Comparison of ENCODE assay signal across 1 cellular context in genomic region chr12:54201001-54201794, GRCh38.
TF ChIP-seq lines count a peak whose summit lies in the region.

No MANE protein-coding gene starts in this region.

TF ChIP-seq in K562, 482 proteins besides CTCF, POLR2A, EP300 and RAD21 (continued from another document and continues in another):
- TF ChIP-seq, protein P1, sequence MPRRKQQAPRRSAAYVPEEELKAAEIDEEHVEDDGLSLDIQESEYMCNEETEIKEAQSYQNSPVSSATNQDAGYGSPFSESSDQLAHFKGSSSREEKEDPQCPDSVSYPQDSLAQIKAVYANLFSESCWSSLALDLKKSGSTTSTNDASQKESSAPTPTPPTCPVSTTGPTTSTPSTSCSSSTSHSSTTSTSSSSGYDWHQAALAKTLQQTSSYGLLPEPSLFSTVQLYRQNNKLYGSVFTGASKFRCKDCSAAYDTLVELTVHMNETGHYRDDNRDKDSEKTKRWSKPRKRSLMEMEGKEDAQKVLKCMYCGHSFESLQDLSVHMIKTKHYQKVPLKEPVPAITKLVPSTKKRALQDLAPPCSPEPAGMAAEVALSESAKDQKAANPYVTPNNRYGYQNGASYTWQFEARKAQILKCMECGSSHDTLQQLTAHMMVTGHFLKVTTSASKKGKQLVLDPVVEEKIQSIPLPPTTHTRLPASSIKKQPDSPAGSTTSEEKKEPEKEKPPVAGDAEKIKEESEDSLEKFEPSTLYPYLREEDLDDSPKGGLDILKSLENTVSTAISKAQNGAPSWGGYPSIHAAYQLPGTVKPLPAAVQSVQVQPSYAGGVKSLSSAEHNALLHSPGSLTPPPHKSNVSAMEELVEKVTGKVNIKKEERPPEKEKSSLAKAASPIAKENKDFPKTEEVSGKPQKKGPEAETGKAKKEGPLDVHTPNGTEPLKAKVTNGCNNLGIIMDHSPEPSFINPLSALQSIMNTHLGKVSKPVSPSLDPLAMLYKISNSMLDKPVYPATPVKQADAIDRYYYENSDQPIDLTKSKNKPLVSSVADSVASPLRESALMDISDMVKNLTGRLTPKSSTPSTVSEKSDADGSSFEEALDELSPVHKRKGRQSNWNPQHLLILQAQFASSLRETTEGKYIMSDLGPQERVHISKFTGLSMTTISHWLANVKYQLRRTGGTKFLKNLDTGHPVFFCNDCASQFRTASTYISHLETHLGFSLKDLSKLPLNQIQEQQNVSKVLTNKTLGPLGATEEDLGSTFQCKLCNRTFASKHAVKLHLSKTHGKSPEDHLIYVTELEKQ (CRISPR knock-in tag; IDR thresholded peaks at IDR 0.05) = no peak
- TF ChIP-seq GTF2A2 (tag; IDR thresholded peaks at IDR 0.05) (no peak), ZNF586 (CRISPR knock-in tag; conservative IDR thresholded peaks at IDR 0.05) (no peak), XRCC5 (IDR thresholded peaks at IDR 0.05; ENCODE audit: low read depth, low read length) (peak; percentile 80; the same call in 1 of the 2 replicates), FOS (IDR thresholded peaks at IDR 0.05; ENCODE audit: extremely low read depth, insufficient read length) (no peak), ZBTB7A (IDR thresholded peaks at IDR 0.05; ENCODE audit: borderline replicate concordance, control insufficient read depth, low read depth, low read length) (peak; percentile 63; the same call in 1 of the 2 replicates), POLR3G (IDR thresholded peaks at IDR 0.05; ENCODE audit: extremely low read depth, insufficient read length, insufficient replicate concordance) (no peak), PRMT5 (CRISPR knock-in tag; IDR thresholded peaks at IDR 0.05) (no peak), SMARCB1 (IDR thresholded peaks at IDR 0.05; ENCODE audit: insufficient read length, low read depth) (no peak), ADNP (tag; IDR thresholded peaks at IDR 0.05) (peak; percentile 69), CUX1 (CRISPR knock-in tag; IDR thresholded peaks at IDR 0.05) (no peak), DIDO1 (tag; IDR thresholded peaks at IDR 0.05; ENCODE audit: low read depth) (no peak), ZNF165 (CRISPR knock-in tag; IDR thresholded peaks at IDR 0.05; ENCODE audit: borderline replicate concordance) (no peak), ZNF134 (CRISPR knock-in tag; conservative IDR thresholded peaks at IDR 0.05) (no peak), SMC3 (conservative IDR thresholded peaks at IDR 0.05; ENCODE audit: insufficient read depth, low read depth, low read length) (peak; percentile 98), ZNF830 (CRISPR knock-in tag; IDR thresholded peaks at IDR 0.05) (no peak), ZNF518B (CRISPR knock-in tag; IDR thresholded peaks at IDR 0.05) (no peak), ZNF232 (CRISPR knock-in tag; IDR thresholded peaks at IDR 0.05) (no peak), CREB1 (IDR thresholded peaks at IDR 0.05) (no peak), CREB1 (CRISPR knock-in tag; IDR thresholded peaks at IDR 0.05) (no peak), MITF (IDR thresholded peaks at IDR 0.05) (no peak), MECOM (CRISPR knock-in tag; IDR thresholded peaks at IDR 0.05) (no peak), NONO (IDR thresholded peaks at IDR 0.05; ENCODE audit: low read depth in 2 of 2, low read length in 1 of 2) (no peak), ARNT (IDR thresholded peaks at IDR 0.05) (0 out of 4 replicates have a peak, but pooled peaks of 1 of the 2 experiments have one; percentile 32), SFPQ (IDR thresholded peaks at IDR 0.05; ENCODE audit: low read depth, low read length) (no peak), ERF (CRISPR knock-in tag; IDR thresholded peaks at IDR 0.05) (no peak), ZNF778 (CRISPR knock-in tag; IDR thresholded peaks at IDR 0.05) (no peak), TBP (optimal IDR thresholded peaks at IDR 0.05; ENCODE audit: low read depth, low read length) (no peak), POLR2G (IDR thresholded peaks at IDR 0.05; ENCODE audit: low read depth, low read length) (no peak), ZFP30 (CRISPR knock-in tag; IDR thresholded peaks at IDR 0.05; ENCODE audit: borderline replicate concordance) (no peak), KLF13 (tag; IDR thresholded peaks at IDR 0.05; ENCODE audit: borderline replicate concordance, low read depth) (no peak), SREBF1 (IDR thresholded peaks at IDR 0.05; ENCODE audit: borderline replicate concordance, low read depth, low read length) (no peak), L3MBTL2 (IDR thresholded peaks at IDR 0.05) (no peak), GATAD2A (IDR thresholded peaks at IDR 0.05) (no peak), SMARCA5 (IDR thresholded peaks at IDR 0.05) (peak; percentile 93), CTBP1 (IDR thresholded peaks at IDR 0.05; ENCODE audit: borderline replicate concordance) (no peak; the same call in 1 of the 2 replicates), KDM1A (IDR thresholded peaks at IDR 0.05) (peak; percentile 78 to 86)
- TF ChIP-seq, protein P2, sequence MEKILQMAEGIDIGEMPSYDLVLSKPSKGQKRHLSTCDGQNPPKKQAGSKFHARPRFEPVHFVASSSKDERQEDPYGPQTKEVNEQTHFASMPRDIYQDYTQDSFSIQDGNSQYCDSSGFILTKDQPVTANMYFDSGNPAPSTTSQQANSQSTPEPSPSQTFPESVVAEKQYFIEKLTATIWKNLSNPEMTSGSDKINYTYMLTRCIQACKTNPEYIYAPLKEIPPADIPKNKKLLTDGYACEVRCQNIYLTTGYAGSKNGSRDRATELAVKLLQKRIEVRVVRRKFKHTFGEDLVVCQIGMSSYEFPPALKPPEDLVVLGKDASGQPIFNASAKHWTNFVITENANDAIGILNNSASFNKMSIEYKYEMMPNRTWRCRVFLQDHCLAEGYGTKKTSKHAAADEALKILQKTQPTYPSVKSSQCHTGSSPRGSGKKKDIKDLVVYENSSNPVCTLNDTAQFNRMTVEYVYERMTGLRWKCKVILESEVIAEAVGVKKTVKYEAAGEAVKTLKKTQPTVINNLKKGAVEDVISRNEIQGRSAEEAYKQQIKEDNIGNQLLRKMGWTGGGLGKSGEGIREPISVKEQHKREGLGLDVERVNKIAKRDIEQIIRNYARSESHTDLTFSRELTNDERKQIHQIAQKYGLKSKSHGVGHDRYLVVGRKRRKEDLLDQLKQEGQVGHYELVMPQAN (IDR thresholded peaks at IDR 0.05; ENCODE audit: borderline replicate concordance) = peak; percentile 51; the same call in 1 of the 2 replicates
- TF ChIP-seq, protein P3, sequence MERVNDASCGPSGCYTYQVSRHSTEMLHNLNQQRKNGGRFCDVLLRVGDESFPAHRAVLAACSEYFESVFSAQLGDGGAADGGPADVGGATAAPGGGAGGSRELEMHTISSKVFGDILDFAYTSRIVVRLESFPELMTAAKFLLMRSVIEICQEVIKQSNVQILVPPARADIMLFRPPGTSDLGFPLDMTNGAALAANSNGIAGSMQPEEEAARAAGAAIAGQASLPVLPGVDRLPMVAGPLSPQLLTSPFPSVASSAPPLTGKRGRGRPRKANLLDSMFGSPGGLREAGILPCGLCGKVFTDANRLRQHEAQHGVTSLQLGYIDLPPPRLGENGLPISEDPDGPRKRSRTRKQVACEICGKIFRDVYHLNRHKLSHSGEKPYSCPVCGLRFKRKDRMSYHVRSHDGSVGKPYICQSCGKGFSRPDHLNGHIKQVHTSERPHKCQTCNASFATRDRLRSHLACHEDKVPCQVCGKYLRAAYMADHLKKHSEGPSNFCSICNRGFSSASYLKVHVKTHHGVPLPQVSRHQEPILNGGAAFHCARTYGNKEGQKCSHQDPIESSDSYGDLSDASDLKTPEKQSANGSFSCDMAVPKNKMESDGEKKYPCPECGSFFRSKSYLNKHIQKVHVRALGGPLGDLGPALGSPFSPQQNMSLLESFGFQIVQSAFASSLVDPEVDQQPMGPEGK (CRISPR knock-in tag; IDR thresholded peaks at IDR 0.05; ENCODE audit: borderline replicate concordance) = no peak
- TF ChIP-seq, protein P4, sequence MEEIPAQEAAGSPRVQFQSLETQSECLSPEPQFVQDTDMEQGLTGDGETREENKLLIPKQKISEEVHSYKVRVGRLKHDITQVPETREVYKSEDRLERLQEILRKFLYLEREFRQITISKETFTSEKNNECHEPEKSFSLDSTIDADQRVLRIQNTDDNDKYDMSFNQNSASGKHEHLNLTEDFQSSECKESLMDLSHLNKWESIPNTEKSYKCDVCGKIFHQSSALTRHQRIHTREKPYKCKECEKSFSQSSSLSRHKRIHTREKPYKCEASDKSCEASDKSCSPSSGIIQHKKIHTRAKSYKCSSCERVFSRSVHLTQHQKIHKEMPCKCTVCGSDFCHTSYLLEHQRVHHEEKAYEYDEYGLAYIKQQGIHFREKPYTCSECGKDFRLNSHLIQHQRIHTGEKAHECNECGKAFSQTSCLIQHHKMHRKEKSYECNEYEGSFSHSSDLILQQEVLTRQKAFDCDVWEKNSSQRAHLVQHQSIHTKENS (CRISPR knock-in tag; IDR thresholded peaks at IDR 0.05) = no peak
